In genomic region chr9:13291718-13292117, GRCh38 we compare ENCODE assay signal across 15 cellular contexts. TPM values are rescaled to one million over a fixed set of nuclear protein-coding genes. Genes with fewer than 3 reads are reported as not detected.
"Had no signal": no experiment of that assay in that cellular context is flagged by ENCODE, and none has a peak within 500 bp of the region (broad histone marks: within the 10 kb centered on the region; RNA-seq: fewer than 3 reads in every experiment).

No MANE protein-coding gene starts in this region.

- H3K4me3 Mint-ChIP-seq: activated CD4-positive, alpha-beta memory T cell treated with anti-CD3 and anti-CD28 coated beads, Interleukin-2, amount 10 ng/mL, durations not matched to agents 7 days and 5 days; activated naive CD4-positive, alpha-beta T cell treated with anti-CD3 and anti-CD28 coated beads, Interleukin-2, amount 50 U/mL, for 24 hours; activated T-cell treated with anti-CD3 and anti-CD28 coated beads, Interleukin-2, amount 50 U/mL, for 4 hours; brain; central memory CD8-positive, alpha-beta T cell; nephron; stimulated activated naive CD8-positive, alpha-beta T cell treated with anti-CD3 and anti-CD28 coated beads, Interleukin-15, amount 100 ng/mL, for 72 hours had no signal

- H3K36me3 ChIP-seq: adrenal gland, heart right ventricle, sigmoid colon, spleen, upper lobe of right lung had no signal

- H3K27ac Mint-ChIP-seq: activated CD4-positive, alpha-beta memory T cell treated with anti-CD3 and anti-CD28 coated beads, Interleukin-2, amount 10 ng/mL, durations not matched to agents 7 days and 5 days; activated naive CD4-positive, alpha-beta T cell treated with anti-CD3 and anti-CD28 coated beads, Interleukin-2, amount 50 U/mL, for 24 hours; brain; nephron; stimulated activated naive CD8-positive, alpha-beta T cell treated with anti-CD3 and anti-CD28 coated beads, Interleukin-15, amount 100 ng/mL, for 72 hours had no signal

- H3K4me3 ChIP-seq: adrenal gland, coronary artery, heart right ventricle, sigmoid colon, spleen, upper lobe of right lung had no signal

- H3K27me3 Mint-ChIP-seq: activated CD4-positive, alpha-beta memory T cell treated with anti-CD3 and anti-CD28 coated beads, Interleukin-2, amount 10 ng/mL, durations not matched to agents 7 days and 5 days; activated naive CD4-positive, alpha-beta T cell treated with anti-CD3 and anti-CD28 coated beads, Interleukin-2, amount 50 U/mL, for 24 hours; central memory CD8-positive, alpha-beta T cell; stimulated activated naive CD8-positive, alpha-beta T cell treated with anti-CD3 and anti-CD28 coated beads, Interleukin-15, amount 100 ng/mL, for 72 hours had no signal

- H3K9me3 ChIP-seq: adrenal gland, sigmoid colon, upper lobe of right lung had no signal

- H3K9me3 Mint-ChIP-seq: activated naive CD4-positive, alpha-beta T cell treated with anti-CD3 and anti-CD28 coated beads, Interleukin-2, amount 50 U/mL, for 24 hours had no signal

- H3K4me1 Mint-ChIP-seq: activated CD4-positive, alpha-beta memory T cell treated with anti-CD3 and anti-CD28 coated beads, Interleukin-2, amount 10 ng/mL, durations not matched to agents 7 days and 5 days; activated naive CD4-positive, alpha-beta T cell treated with anti-CD3 and anti-CD28 coated beads, Interleukin-2, amount 50 U/mL, for 24 hours; brain; central memory CD8-positive, alpha-beta T cell; nephron; stimulated activated naive CD8-positive, alpha-beta T cell treated with anti-CD3 and anti-CD28 coated beads, Interleukin-15, amount 100 ng/mL, for 72 hours had no signal

- H3K36me3 Mint-ChIP-seq: activated naive CD4-positive, alpha-beta T cell treated with anti-CD3 and anti-CD28 coated beads, Interleukin-2, amount 50 U/mL, for 24 hours had no signal

- H3K4me1 ChIP-seq: adrenal gland, sigmoid colon, spleen, upper lobe of right lung had no signal

- ATAC-seq: activated T-cell treated with anti-CD3 and anti-CD28 coated beads, Interleukin-2, amount 50 U/mL, for 4 hours; stimulated activated naive CD8-positive, alpha-beta T cell treated with anti-CD3 and anti-CD28 coated beads, Interleukin-15, amount 100 ng/mL, for 72 hours; upper lobe of right lung had no signal

- H3K27me3 ChIP-seq: adrenal gland, heart right ventricle, sigmoid colon, spleen, upper lobe of right lung had no signal

- H3K27ac ChIP-seq: adrenal gland, coronary artery, heart right ventricle, sigmoid colon, spleen, upper lobe of right lung had no signal

- DNase-seq: activated CD4-positive, alpha-beta memory T cell treated with anti-CD3 and anti-CD28 coated beads, Interleukin-2, amount 10 ng/mL, durations not matched to agents 7 days and 5 days; activated CD4-positive, alpha-beta T cell treated with anti-CD3 and anti-CD28 coated beads for 4 hours; activated effector memory CD4-positive, alpha-beta T cell treated with Interleukin-2 at 50 U/mL for 16 hours; activated T-cell treated with anti-CD3 and anti-CD28 coated beads, Interleukin-2, amount 50 U/mL, for 4 hours; adrenal gland; heart right ventricle; sigmoid colon; spleen; stimulated activated naive CD8-positive, alpha-beta T cell treated with anti-CD3 and anti-CD28 coated beads, Interleukin-15, amount 100 ng/mL, for 72 hours; upper lobe of right lung had no signal

RNA-seq across cellular contexts. Expression of gene MPDZ, which starts 12.2 kb away (rescaled TPM):
- total RNA-seq: activated CD4-positive, alpha-beta memory T cell treated with anti-CD3 and anti-CD28 coated beads, Interleukin-2, amount 10 ng/mL, durations not matched to agents 7 days and 5 days had no signal
